ENCODE assay signal across 22 cellular contexts in the genomic region with DNA sequence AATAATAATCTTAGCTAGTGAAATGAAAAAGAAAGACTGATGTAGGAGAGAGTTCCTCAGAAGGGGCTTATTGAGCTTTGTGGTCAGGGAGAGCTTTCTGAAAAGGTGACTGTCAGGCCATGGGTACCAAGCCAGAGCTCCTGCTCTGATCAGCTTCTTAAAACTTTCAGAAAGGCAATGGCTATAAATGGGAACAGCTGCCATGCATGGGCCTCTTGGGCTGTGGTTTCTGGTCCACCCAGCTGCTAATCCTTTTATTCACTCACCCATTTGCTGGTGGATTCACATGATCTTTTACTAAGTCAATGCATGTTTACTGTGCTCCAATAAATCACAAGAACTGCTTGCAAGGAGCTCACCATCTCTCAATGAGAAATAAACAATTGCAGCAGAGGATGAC.
A peak's percentile ranks its signal among the peaks of the same experiment; 100 is the strongest.
DNase-seq lines count a peak whose midpoint lies in the region; ATAC-seq and TF ChIP-seq lines count a peak whose summit lies in the region.
"Had no signal": no experiment of that assay in that cellular context is flagged by ENCODE, and none has a peak within 500 bp of the region (broad histone marks: within the 10 kb centered on the region; RNA-seq: fewer than 3 reads in every experiment).

No MANE protein-coding gene starts in this region.

- DNase-seq in CD4-positive, alpha-beta T cell: no peak
- DNase-seq in activated B cell treated with CpG ODN at 0.5 μM for 24 hours (no peak), inferior parietal cortex (ENCODE audit: extremely low spot score) (no peak), cerebellar nuclear complex (lab: John Stamatoyannopoulos, UW) (no peak)
- DNase-seq: activated CD4-positive, alpha-beta T cell treated with anti-CD3 and anti-CD28 coated beads, Interleukin-2, amount 50 U/mL, for 1 hour; activated T-cell treated with anti-CD3 and anti-CD28 coated beads, Interleukin-2, amount 50 U/mL, for 1 hour; EL; erythroblast; MG63; NCI-H2081; NCI-H510A treated with DMSO at 0.1 percent for 48 hours; occipital lobe; PC-3; T-helper 9 cell had no signal

- no peaks in the 10 kb centered on the region for H3K9me3 ChIP-seq in CD4-positive, alpha-beta T cell (ENCODE audit: control insufficient read depth, low read length)
- H3K9me3 ChIP-seq: gastroesophageal sphincter, MG63, thoracic aorta had no signal

- H3K9me3 Mint-ChIP-seq in CD4-positive, alpha-beta T cell: no peaks in the 10 kb centered on the region
- H3K9me3 Mint-ChIP-seq in activated B cell treated with CpG ODN at 0.5 μM for 24 hours: peaks cover 12% of the 10 kb centered on the region

- TF ChIP-seq CTCF in CD4-positive, alpha-beta T cell (IDR thresholded peaks at IDR 0.05): no peak
- no peak for TF ChIP-seq CTCF in activated B cell treated with CpG ODN at 0.5 μM for 24 hours (IDR thresholded peaks at IDR 0.05)

- H3K27ac Mint-ChIP-seq in CD4-positive, alpha-beta T cell: peak overlapping the region; percentile 37
- H3K27ac Mint-ChIP-seq in activated B cell treated with CpG ODN at 0.5 μM for 24 hours: peak overlapping the region; percentile 69
- H3K27ac Mint-ChIP-seq: activated naive CD4-positive, alpha-beta T cell treated with anti-CD3 and anti-CD28 coated beads, Interleukin-2, amount 50 U/mL, for 72 hours had no signal

- H3K27me3 ChIP-seq in CD4-positive, alpha-beta T cell (ENCODE audit: control insufficient read depth, insufficient read depth, low read length): no peaks in the 10 kb centered on the region
- H3K27me3 ChIP-seq: MG63 had no signal

- H3K4me3 Mint-ChIP-seq in CD4-positive, alpha-beta T cell: no peak overlapping the region
- no peak overlapping the region for H3K4me3 Mint-ChIP-seq in activated B cell treated with CpG ODN at 0.5 μM for 24 hours

- CTCF ChIA-PET in CD4-positive, alpha-beta T cell (lab: Charles Lee): interaction anchor here (1.0 to 1.7 kb wide), 2 partner anchors 9 to 12 kb away, joined by 3 to 4 read pairs; no protein-coding TSS in a partner anchor
- CTCF ChIA-PET in activated B cell treated with CpG ODN at 0.5 μM for 24 hours (lab: Charles Lee): interaction anchor here (0.7 to 1.1 kb wide), 2 partner anchors 34 to 52 kb away, joined by 3 to 4 read pairs; no protein-coding TSS in a partner anchor

- H3K27ac ChIP-seq in CD4-positive, alpha-beta T cell (ENCODE audit: low read depth, low read length): no peak overlapping the region
- H3K27ac ChIP-seq: gastroesophageal sphincter, thoracic aorta had no signal

- POLR2A ChIA-PET in CD4-positive, alpha-beta T cell (lab: Charles Lee): interaction anchor here (0.6 to 1.3 kb wide), 4 partner anchors 14 to 265 kb away, joined by 3 to 4 read pairs (median 4); no protein-coding TSS in a partner anchor
- POLR2A ChIA-PET in activated B cell treated with CpG ODN at 0.5 μM for 24 hours (lab: Charles Lee): interaction anchor here (1.0 to 1.1 kb wide), 2 partner anchors 198 to 261 kb away, joined by 3 read pairs; no protein-coding TSS in a partner anchor

- intact Hi-C loops in CD4-positive, alpha-beta T cell (cut with DNase I, micrococcal nuclease): no loop called here
- intact Hi-C loops in activated B cell treated with CpG ODN at 0.5 μM for 24 hours (cut with micrococcal nuclease): no loop called here

- peaks cover 58% of the 10 kb centered on the region for H3K4me1 Mint-ChIP-seq in CD4-positive, alpha-beta T cell (ENCODE audit: low read depth)
- peaks cover 86% of the 10 kb centered on the region for H3K4me1 Mint-ChIP-seq in activated B cell treated with CpG ODN at 0.5 μM for 24 hours

- no peaks in the 10 kb centered on the region for H3K36me3 Mint-ChIP-seq in CD4-positive, alpha-beta T cell (ENCODE audit: low read depth)
- H3K36me3 Mint-ChIP-seq in activated B cell treated with CpG ODN at 0.5 μM for 24 hours (ENCODE audit: low read depth): no peaks in the 10 kb centered on the region

- no peaks in the 10 kb centered on the region for H3K27me3 Mint-ChIP-seq in CD4-positive, alpha-beta T cell
- H3K27me3 Mint-ChIP-seq in activated B cell treated with CpG ODN at 0.5 μM for 24 hours: no peaks in the 10 kb centered on the region

- ATAC-seq in CD4-positive, alpha-beta T cell (ENCODE audit: poor library complexity): no peak
- ATAC-seq in GM18511 (IDR thresholded peaks at IDR 0.05; ENCODE audit: unreplicated experiment): peak; percentile 42
- peak; percentile 36 for ATAC-seq in HG03378 (IDR thresholded peaks at IDR 0.05; ENCODE audit: unreplicated experiment)
- ATAC-seq in activated B cell treated with CpG ODN at 0.5 μM for 24 hours (ENCODE audit: low read depth): no peak
- ATAC-seq in GM19035 (IDR thresholded peaks at IDR 0.05; ENCODE audit: unreplicated experiment): no peak
- ATAC-seq in GM19455 (IDR thresholded peaks at IDR 0.05; ENCODE audit: unreplicated experiment): no peak
- ATAC-seq: activated naive CD4-positive, alpha-beta T cell treated with anti-CD3 and anti-CD28 coated beads, Interleukin-2, amount 50 U/mL, for 72 hours; gastroesophageal sphincter; PC-3; sciatic nerve had no signal

Comparison
In these comparisons a context has a peak if more than half of its experiments do, and no peak if none do; other contexts are left out.
1. ATAC-seq: peak in GM18511 (single experiment) and HG03378 (single experiment); none in CD4-positive, alpha-beta T cell (single experiment), activated B cell treated with CpG ODN at 0.5 μM for 24 hours (single experiment), GM19035 (single experiment) and GM19455 (single experiment).